Comparison of ENCODE assay signal across 24 cellular contexts in the genomic region with DNA sequence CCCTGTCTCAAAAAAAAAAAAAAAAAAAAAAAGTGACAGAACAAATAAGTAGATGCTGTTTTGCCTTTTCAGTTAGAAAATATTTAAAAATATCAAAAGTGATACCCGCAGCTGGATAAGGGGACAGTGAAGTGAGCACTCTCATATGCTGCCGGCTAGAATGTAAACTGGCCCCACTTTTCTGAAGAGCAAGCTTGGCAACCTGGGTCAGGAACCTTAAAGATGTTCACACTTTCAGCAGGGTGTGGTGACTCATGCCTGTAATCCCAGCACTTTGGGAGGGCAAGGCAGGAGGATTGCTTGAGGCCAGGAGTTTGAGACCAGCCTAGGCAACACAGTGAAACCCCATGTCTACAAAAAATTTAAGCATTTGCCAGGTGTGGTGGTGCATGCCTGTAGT. TPM values are rescaled to one million over a fixed set of nuclear protein-coding genes. Genes with fewer than 3 reads are reported as not detected.
DNase-seq lines count a peak whose midpoint lies in the region; ATAC-seq, FAIRE-seq and TF ChIP-seq lines count a peak whose summit lies in the region.
"Had no signal": no experiment of that assay in that cellular context is flagged by ENCODE, and none has a peak within 500 bp of the region (broad histone marks: within the 10 kb centered on the region; RNA-seq: fewer than 3 reads in every experiment).

No MANE protein-coding gene starts in this region.

- no peak overlapping the region for H3K27ac Mint-ChIP-seq in activated CD8-positive, alpha-beta T cell treated with anti-CD3 and anti-CD28 coated beads for 36 hours
- no peak overlapping the region for H3K27ac Mint-ChIP-seq in CD14-positive monocyte
- H3K27ac Mint-ChIP-seq: CD4-positive, CD25-positive, alpha-beta regulatory T cell; CD8-positive, alpha-beta T cell had no signal

- H4K91ac ChIP-seq in trophoblast cell (ENCODE audit: low read depth, low read length), result no peak overlapping the region

- H3K79me2 ChIP-seq in K562 (ENCODE audit: control insufficient read depth, insufficient read depth, low read length) (no peaks in the 10 kb centered on the region), trophoblast cell (ENCODE audit: control insufficient read depth, insufficient read depth, low read length, poor library complexity) (no peaks in the 10 kb centered on the region)

- H3K9me3 Mint-ChIP-seq in activated CD8-positive, alpha-beta T cell treated with anti-CD3 and anti-CD28 coated beads for 36 hours, result peaks cover 2% of the 10 kb centered on the region
- H3K9me3 Mint-ChIP-seq in CD14-positive monocyte, result peaks cover 0 to 3% (median 0%) of the 10 kb centered on the region in 7 donors

- no peaks in the 10 kb centered on the region for H3K4me1 Mint-ChIP-seq in activated CD8-positive, alpha-beta T cell treated with anti-CD3 and anti-CD28 coated beads for 36 hours (ENCODE audit: low read depth)
- no peaks in the 10 kb centered on the region for H3K4me1 Mint-ChIP-seq in CD14-positive monocyte
- H3K4me1 Mint-ChIP-seq: CD4-positive, CD25-positive, alpha-beta regulatory T cell had no signal

- no peak overlapping the region for H3K4ac ChIP-seq in trophoblast cell (ENCODE audit: low read depth, low read length)

- H4K12ac ChIP-seq in trophoblast cell (ENCODE audit: low read depth, low read length), result no peak overlapping the region

- H2AK5ac ChIP-seq in trophoblast cell (ENCODE audit: low read length), result no peak overlapping the region

- no peaks in the 10 kb centered on the region; the same call in 1 of the 2 replicates for H3K27me3 ChIP-seq in MG63
- peaks cover 7 to 23% of the 10 kb centered on the region in 2 experiments for H3K27me3 ChIP-seq in K562 (ENCODE audit: control insufficient read depth in 2 of 2, insufficient read depth in 2 of 2, low read length in 2 of 2)
- H3K27me3 ChIP-seq in trophoblast cell (ENCODE audit: insufficient read depth, low read length), result no peaks in the 10 kb centered on the region

- TF ChIP-seq EP300 in A549 (IDR thresholded peaks at IDR 0.05), result no peak
- no peak for TF ChIP-seq EP300 in K562 (IDR thresholded peaks at IDR 0.05; ENCODE audit: low read length)

- no peaks in the 10 kb centered on the region for H3K36me3 ChIP-seq in MG63
- no peaks in the 10 kb centered on the region for H3K36me3 ChIP-seq in K562 (ENCODE audit: control insufficient read depth, insufficient read depth, low read length)
- no peaks in the 10 kb centered on the region for H3K36me3 ChIP-seq in trophoblast cell (ENCODE audit: control insufficient read depth in 1 of 2, insufficient read depth in 2 of 2, low read length in 2 of 2)

- DNase-seq in A549 (ENCODE audit: low read depth in 1 of 2, low spot score in 1 of 2) (no peak), MG63 (peak; percentile 6), K562 (ENCODE audit: extremely low read depth in 1 of 4, low spot score in 3 of 4) (no peak), trophoblast cell (peak; percentile 20 to 85), iPS-NIHi11 (ENCODE audit: low spot score) (no peak), CD14-positive monocyte (ENCODE audit: low spot score) (no peak), NCI-H1417 treated with DMSO at 0.1 percent for 48 hours (lab: John Stamatoyannopoulos, UW) (no peak)
- DNase-seq in activated CD8-positive, alpha-beta T cell treated with anti-CD3 and anti-CD28 coated beads for 36 hours, result no peak
- DNase-seq: 8988T; C1 segment of cervical spinal cord; Caco-2; CD4-positive, CD25-positive, alpha-beta regulatory T cell; CD8-positive, alpha-beta T cell; DMS153; DND-41; GM23248; H7; HCEC 1CT had no signal

- WGBS in A549 (ENCODE audit: missing lambda C conversion rate), result 52% methylated on average over 2 of the region's 2 CpGs
- 15% methylated on average over 2 of the region's 2 CpGs for WGBS in K562 (ENCODE audit: insufficient coverage, low coverage, missing lambda C conversion rate)
- no CpG with 5 or more reads among the region's 2 CpGs for WGBS in trophoblast cell (ENCODE audit: extremely low coverage, insufficient coverage, insufficient read length)

- H3K4me1 ChIP-seq in A549 (no peaks in the 10 kb centered on the region), K562 (replicated peaks in 1 of 2; ENCODE audit: control insufficient read depth in 2 of 2, insufficient read depth in 2 of 2, low read length in 2 of 2) (no peaks in the 10 kb centered on the region; a peak in 1 of 5 replicates), trophoblast cell (ENCODE audit: control insufficient read depth in 1 of 2, insufficient read depth in 2 of 2, low read length in 2 of 2) (no peaks in the 10 kb centered on the region)
- H3K4me1 ChIP-seq: Caco-2 had no signal

- H3K4me3 Mint-ChIP-seq in activated CD8-positive, alpha-beta T cell treated with anti-CD3 and anti-CD28 coated beads for 36 hours, result no peak overlapping the region
- H3K4me3 Mint-ChIP-seq in CD14-positive monocyte, result no peak overlapping the region
- H3K4me3 Mint-ChIP-seq: CD4-positive, CD25-positive, alpha-beta regulatory T cell; CD8-positive, alpha-beta T cell had no signal

- TF ChIP-seq POLR2A in A549 (IDR thresholded peaks at IDR 0.05; ENCODE audit: low read length), result no peak
- no peak for TF ChIP-seq POLR2A in K562 (conservative IDR thresholded peaks at IDR 0.05)

- H3K27me3 Mint-ChIP-seq in activated CD8-positive, alpha-beta T cell treated with anti-CD3 and anti-CD28 coated beads for 36 hours, result peaks cover 3% of the 10 kb centered on the region
- H3K27me3 Mint-ChIP-seq in CD14-positive monocyte (ENCODE audit: low read depth in 3 of 3), result peaks cover 1 to 4% (median 3%) of the 10 kb centered on the region in 3 donors

- H3K14ac ChIP-seq in trophoblast cell (ENCODE audit: low read length), result no peak overlapping the region

- no peak; a peak in 1 of 6 replicates for ATAC-seq in A549
- no peak for ATAC-seq in K562
- no peak for ATAC-seq in activated CD8-positive, alpha-beta T cell treated with anti-CD3 and anti-CD28 coated beads for 36 hours
- ATAC-seq: CD8-positive, alpha-beta T cell; GM12878 had no signal

- H2BK120ac ChIP-seq in trophoblast cell (ENCODE audit: insufficient read depth, low read length, poor library complexity), result no peak overlapping the region

- no peak overlapping the region for H2BK12ac ChIP-seq in trophoblast cell (ENCODE audit: low read length)

- H4K8ac ChIP-seq in trophoblast cell (ENCODE audit: low read depth, low read length), result no peak overlapping the region

- H3K36me3 Mint-ChIP-seq in activated CD8-positive, alpha-beta T cell treated with anti-CD3 and anti-CD28 coated beads for 36 hours (ENCODE audit: low read depth), result no peaks in the 10 kb centered on the region
- H3K36me3 Mint-ChIP-seq in CD14-positive monocyte, result no peaks in the 10 kb centered on the region
- H3K36me3 Mint-ChIP-seq: CD4-positive, CD25-positive, alpha-beta regulatory T cell; CD8-positive, alpha-beta T cell had no signal

- no peak for TF ChIP-seq CTCF in A549 (IDR thresholded peaks at IDR 0.05)
- no peak for TF ChIP-seq CTCF in K562 (IDR thresholded peaks at IDR 0.05 in 2 of 3, conservative IDR thresholded peaks at IDR 0.05 in 1 of 3; ENCODE audit: insufficient read depth in 2 of 3, low read depth in 1 of 3, low read length in 3 of 3)
- TF ChIP-seq CTCF in activated CD8-positive, alpha-beta T cell treated with anti-CD3 and anti-CD28 coated beads for 36 hours (IDR thresholded peaks at IDR 0.05), result no peak
- no peak for TF ChIP-seq CTCF in CD14-positive monocyte (IDR thresholded peaks at IDR 0.05)

- no TSS peak for BruUV-seq in K562 (replicated peaks; lab: Mats Ljungman, UMichigan)

- no peaks in the 10 kb centered on the region; the same call in 2 of the 3 replicates for H3K9me3 ChIP-seq in A549
- H3K9me3 ChIP-seq in MG63, result peaks cover 1% of the 10 kb centered on the region; the same call in 1 of the 2 replicates
- H3K9me3 ChIP-seq in K562 (replicated peaks; ENCODE audit: control insufficient read depth, insufficient read depth, low read depth, low read length), result no peaks in the 10 kb centered on the region
- H3K9me3 ChIP-seq in trophoblast cell (ENCODE audit: insufficient read depth, low read depth, low read length), result peaks cover 1% of the 10 kb centered on the region
- H3K9me3 ChIP-seq: Caco-2 had no signal

- H3K4me3 ChIP-seq in A549 (no peak overlapping the region), MG63 (no peak overlapping the region), K562 (no peak overlapping the region), trophoblast cell (ENCODE audit: low read depth, low read length) (no peak overlapping the region)
- H3K4me3 ChIP-seq: GM12878, GM23248 had no signal

- no peak overlapping the region for H2BK5ac ChIP-seq in trophoblast cell (ENCODE audit: low read depth, low read length, poor library complexity)

- no peak overlapping the region for H3K23ac ChIP-seq in trophoblast cell (ENCODE audit: low read length)

- intact Hi-C loops in K562 (cut with micrococcal nuclease), result no loop called here
- intact Hi-C loops in activated CD8-positive, alpha-beta T cell treated with anti-CD3 and anti-CD28 coated beads for 36 hours (cut with micrococcal nuclease), result no loop called here
- intact Hi-C loops in CD14-positive monocyte (cut with micrococcal nuclease), result no loop called here

- H4K20me1 ChIP-seq in K562 (replicated peaks; ENCODE audit: control insufficient read depth, insufficient read depth, low read length), result no peaks in the 10 kb centered on the region

- CTCF ChIA-PET in A549 (lab: Yijun Ruan, JAX), result interaction anchor here (0.7 kb wide), 2 partner anchors 138 to 194 kb away, joined by 3 to 4 read pairs; no protein-coding TSS in a partner anchor
- CTCF ChIA-PET in K562 (lab: Yijun Ruan, JAX; ENCODE audit: low intra/inter-chr PET ratio), result no interaction called here
- CTCF ChIA-PET in activated CD8-positive, alpha-beta T cell treated with anti-CD3 and anti-CD28 coated beads for 36 hours (lab: Charles Lee), result no interaction called here

- H2AFZ ChIP-seq in K562 (ENCODE audit: low read depth, low read length) (no peak overlapping the region), trophoblast cell (ENCODE audit: insufficient read depth, low read length, poor library complexity) (no peak overlapping the region)
- H2AFZ ChIP-seq: GM23248 had no signal

- POLR2A ChIA-PET in A549 (lab: Yijun Ruan, JAX) (no interaction called here), K562 (lab: Yijun Ruan, JAX) (interaction anchor here (0.6 to 0.9 kb wide), 2 partner anchors 13 to 247 kb away, joined by 3 to 4 read pairs; no protein-coding TSS in a partner anchor)
- POLR2A ChIA-PET in activated CD8-positive, alpha-beta T cell treated with anti-CD3 and anti-CD28 coated beads for 36 hours (lab: Charles Lee), result no interaction called here

- in situ Hi-C loops in K562 (cut with MboI), result no loop called here

- H3K9me1 ChIP-seq in K562 (ENCODE audit: control insufficient read depth, insufficient read depth, low read length), result no peaks in the 10 kb centered on the region

- no peak for TF ChIP-seq RAD21 in A549 (conservative IDR thresholded peaks at IDR 0.05 in 1 of 2, IDR thresholded peaks at IDR 0.05 in 1 of 2)
- no peak for TF ChIP-seq RAD21 in K562 (CRISPR knock-in tag; conservative IDR thresholded peaks at IDR 0.05 in 1 of 2, IDR thresholded peaks at IDR 0.05 in 1 of 2)

- no peaks in the 10 kb centered on the region for H3K79me1 ChIP-seq in trophoblast cell (ENCODE audit: low read length)

- FAIRE-seq in A549 (lab: Jason Lieb, UNC) (no peak), K562 (lab: Jason Lieb, UNC) (no peak)
- FAIRE-seq: G401.6, GM12878, GM19239, H1 had no signal

- H3K18ac ChIP-seq in trophoblast cell (ENCODE audit: low read length), result no peak overlapping the region

- H3K27ac ChIP-seq in A549, result no peak overlapping the region
- no peak overlapping the region for H3K27ac ChIP-seq in K562 (ENCODE audit: extremely low read depth, low read depth, low read length)
- H3K27ac ChIP-seq in trophoblast cell (ENCODE audit: low read depth, low read length), result no peak overlapping the region
- H3K27ac ChIP-seq: GM23248 had no signal

- H3K4me2 ChIP-seq in A549, result no peak overlapping the region
- H3K4me2 ChIP-seq in K562 (ENCODE audit: insufficient read depth, low read length), result no peak overlapping the region
- H3K4me2 ChIP-seq in trophoblast cell (ENCODE audit: low read length), result no peak overlapping the region

- H3K9ac ChIP-seq in K562 (ENCODE audit: insufficient read depth in 1 of 2, low read depth in 2 of 2, low read length in 2 of 2) (no peak overlapping the region), trophoblast cell (ENCODE audit: low read length) (no peak overlapping the region)
- H3K9ac ChIP-seq: GM23248 had no signal

RNA-seq across cellular contexts. Expression of a gene that starts 17.4 kb away (rescaled TPM):
- polyA plus RNA-seq in A549 (2011; rRNA removed) (not detected in 2 replicates), A549 (2017; fragmentation: RNase III; extraction: RNeasy Plus Mini Kit Qiagen cat#74134 plus additional on column Dnase treatment) (0.01 TPM in 1 of 3 replicates, not detected in the others), K562 (2011; rRNA removed) (not detected in 2 replicates), K562 (2014; fragmentation: Illumina TruSeq; extraction: Trizol) (0.01 TPM in 1 of 2 replicates, not detected in the other), K562 (2014; fragmentation: Nextera tagmentation; extraction: Ambion mirVana) (under 1 TPM; 0.01 to 0.06 TPM), K562 (2014; rRNA removed) (not detected in 2 replicates), CD14-positive monocyte (under 1 TPM in 1 of 2 donors, not detected in 1; 0.09 TPM)
- polyA plus RNA-seq in A549 (2012; cell fraction: cytosol; rRNA removed), result not detected in 2 replicates
- polyA plus RNA-seq in A549 (2012; cell fraction: nucleus; rRNA removed), result not detected in 2 replicates
- polyA minus RNA-seq in A549 (2011; rRNA and poly(A)+ RNA removed), result not detected in 2 replicates
- total RNA-seq in MG63 (2014; rRNA removed; shearing (Covaris generic); ENCODE audit: low replicate concordance), result not detected in 2 replicates
- not detected in 2 replicates for total RNA-seq in K562 (2011; cell fraction: chromatin; rRNA removed; ENCODE audit: low replicate concordance)
- not detected in 2 replicates for total RNA-seq in K562 (2011; cell fraction: nucleolus; rRNA removed)
- not detected in 2 replicates for total RNA-seq in K562 (2011; cell fraction: nucleoplasm; rRNA removed)
- total RNA-seq in K562 (2014; rRNA removed) (not detected in 2 replicates), K562 (2014; rRNA removed; fragmentation: Illumina TruSeq; extraction: Trizol) (not detected in 2 replicates), K562 (2015; rRNA removed; fragmentation: Illumina TruSeq; extraction: Trizol) (not detected in 2 replicates), K562 (2021) (not detected in 2 replicates)
- polyA plus RNA-seq in K562 (2011; cell fraction: cytosol; rRNA removed), result not detected in 2 replicates
- not detected in 2 replicates for polyA plus RNA-seq in K562 (2011; cell fraction: nucleus; rRNA removed)
- 0.06 and 0.07 TPM in 2 replicates for polyA plus RNA-seq in K562 (2012)
- not detected in 2 replicates for polyA minus RNA-seq in K562 (2011; rRNA and poly(A)+ RNA removed)
- not detected in 2 replicates for polyA minus RNA-seq in K562 (2011; cell fraction: cytosol; rRNA and poly(A)+ RNA removed)
- not detected in 2 replicates for polyA minus RNA-seq in K562 (2011; cell fraction: nucleus; rRNA and poly(A)+ RNA removed)
- not detected in 2 replicates for polyA plus RNA-seq in trophoblast cell (2013)
- total RNA-seq in activated CD8-positive, alpha-beta T cell treated with anti-CD3 and anti-CD28 coated beads for 36 hours, result not detected
- total RNA-seq: A673; Caco-2; CD4-positive, CD25-positive, alpha-beta regulatory T cell; CD8-positive, alpha-beta T cell; GM23248; H1 had no signal
- polyA plus RNA-seq: BJ had no signal

RNA-seq across cellular contexts. Expression of a gene that starts 20.9 kb away (rescaled TPM):
- polyA plus RNA-seq in A549 (2011; rRNA removed) (4.2 and 5.1 TPM in 2 replicates), A549 (2017; fragmentation: RNase III; extraction: RNeasy Plus Mini Kit Qiagen cat#74134 plus additional on column Dnase treatment) (5.5 to 5.9 TPM (median 5.6 TPM) in 3 replicates), K562 (2011; rRNA removed) (2.7 and 3.3 TPM in 2 replicates), K562 (2014; fragmentation: Illumina TruSeq; extraction: Trizol) (4.0 TPM in 2 replicates), K562 (2014; fragmentation: Nextera tagmentation; extraction: Ambion mirVana) (1 to 10 TPM; 2.0 to 2.3 TPM), K562 (2014; rRNA removed) (3.6 and 4.6 TPM in 2 replicates), CD14-positive monocyte (under 1 TPM; 0.69 to 0.92 TPM)
- polyA plus RNA-seq in A549 (2012; cell fraction: cytosol; rRNA removed), result 3.7 and 4.0 TPM in 2 replicates
- polyA plus RNA-seq in A549 (2012; cell fraction: nucleus; rRNA removed), result 5.0 and 5.7 TPM in 2 replicates
- 1.8 and 2.1 TPM in 2 replicates for polyA minus RNA-seq in A549 (2011; rRNA and poly(A)+ RNA removed)
- 3.6 and 6.2 TPM in 2 replicates for total RNA-seq in MG63 (2014; rRNA removed; shearing (Covaris generic); ENCODE audit: low replicate concordance)
- total RNA-seq in K562 (2011; cell fraction: chromatin; rRNA removed; ENCODE audit: low replicate concordance), result 4.6 and 8.6 TPM in 2 replicates
- 3.7 and 3.8 TPM in 2 replicates for total RNA-seq in K562 (2011; cell fraction: nucleolus; rRNA removed)
- 4.1 and 4.6 TPM in 2 replicates for total RNA-seq in K562 (2011; cell fraction: nucleoplasm; rRNA removed)
- total RNA-seq in K562 (2014; rRNA removed) (3.6 and 4.3 TPM in 2 replicates), K562 (2014; rRNA removed; fragmentation: Illumina TruSeq; extraction: Trizol) (3.8 and 4.7 TPM in 2 replicates), K562 (2015; rRNA removed; fragmentation: Illumina TruSeq; extraction: Trizol) (3.8 and 4.5 TPM in 2 replicates), K562 (2021) (4.5 and 4.8 TPM in 2 replicates)
- polyA plus RNA-seq in K562 (2011; cell fraction: cytosol; rRNA removed), result 1.9 and 2.1 TPM in 2 replicates
- 3.8 and 4.0 TPM in 2 replicates for polyA plus RNA-seq in K562 (2011; cell fraction: nucleus; rRNA removed)
- polyA plus RNA-seq in K562 (2012), result 2.9 and 3.8 TPM in 2 replicates
- polyA minus RNA-seq in K562 (2011; rRNA and poly(A)+ RNA removed), result 2.6 and 2.9 TPM in 2 replicates
- 1.5 and 2.0 TPM in 2 replicates for polyA minus RNA-seq in K562 (2011; cell fraction: cytosol; rRNA and poly(A)+ RNA removed)
- 2.3 and 2.9 TPM in 2 replicates for polyA minus RNA-seq in K562 (2011; cell fraction: nucleus; rRNA and poly(A)+ RNA removed)
- 4.5 and 4.9 TPM in 2 replicates for polyA plus RNA-seq in trophoblast cell (2013)
- total RNA-seq in activated CD8-positive, alpha-beta T cell treated with anti-CD3 and anti-CD28 coated beads for 36 hours, result 1 to 10 TPM; 5.8 to 6.1 TPM

Comparison
In these comparisons a context has a peak if more than half of its experiments do, and no peak if none do; other contexts are left out.
1. DNase-seq: peak in MG63 (single experiment) and trophoblast cell (2 of 2); none in A549 (0 of 2), K562 (0 of 4), iPS-NIHi11 (single experiment), activated CD8-positive, alpha-beta T cell treated with anti-CD3 and anti-CD28 coated beads for 36 hours (single experiment), CD14-positive monocyte (single experiment) and NCI-H1417 treated with DMSO at 0.1 percent for 48 hours (single experiment).